ENCODE assay signal across 6 cellular contexts in the genomic region with DNA sequence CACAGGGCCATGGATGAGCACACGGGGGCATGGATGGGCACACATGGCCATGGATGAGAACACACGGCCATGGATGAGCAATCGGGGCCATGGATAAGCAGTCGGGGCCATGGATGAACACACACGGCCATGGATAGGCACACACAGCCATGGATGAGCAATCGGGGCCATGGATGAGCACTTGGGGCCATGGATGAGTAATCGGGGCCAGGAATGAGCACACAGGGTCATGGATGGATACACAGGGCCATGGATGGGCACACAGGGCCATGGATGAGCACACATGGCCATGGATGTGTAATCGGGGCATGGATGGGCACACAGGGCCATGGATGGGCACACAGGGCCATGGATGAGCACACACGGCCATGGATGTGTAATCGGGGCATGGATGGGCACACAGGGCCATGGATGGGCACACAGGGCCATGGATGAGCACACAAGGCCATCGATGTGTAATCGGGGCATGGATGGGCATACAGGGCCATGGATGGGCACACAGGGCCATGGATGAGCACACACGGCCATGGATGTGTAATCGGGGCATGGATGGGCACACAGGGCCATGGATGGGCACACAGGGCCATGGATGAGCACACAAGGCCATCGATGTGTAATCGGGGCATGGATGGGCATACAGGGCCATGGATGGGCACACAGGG.
DNase-seq lines count a peak whose midpoint lies in the region; FAIRE-seq and TF ChIP-seq lines count a peak whose summit lies in the region.
"Not testable (repeated sequence)": the region's sequence is repeated elsewhere in the genome, so short reads cannot be mapped to it uniquely, and the experiment has no call there.

No MANE protein-coding gene starts in this region.

- peak; percentile 27 for DNase-seq in CD14-positive monocyte (ENCODE audit: low spot score)
- DNase-seq in HTR-8/SVneo (ENCODE audit: insufficient read length, low spot score): not testable (repeated sequence)
- DNase-seq in activated CD8-positive, alpha-beta memory T cell treated with anti-CD3 and anti-CD28 coated beads, Interleukin-2, amount 50 U/mL, for 4 hours: peak; percentile 2
- peak; percentile 1 for DNase-seq in cardiac septum (ENCODE audit: low spot score)
- DNase-seq in kidney tubule cell (ENCODE audit: low spot score): peak; percentile 45
- DNase-seq in posterior vena cava (ENCODE audit: low spot score): peak; percentile 2

- peak; percentile 74 for FAIRE-seq in HTR-8/SVneo (lab: Jason Lieb, UNC)

- H3K4me3 Mint-ChIP-seq in CD14-positive monocyte: not testable (repeated sequence)

- peaks cover 18% of the 10 kb centered on the region for H3K4me1 Mint-ChIP-seq in CD14-positive monocyte

- intact Hi-C loops in CD14-positive monocyte (cut with micrococcal nuclease); cardiac septum (cut with DNase I); posterior vena cava (cut with DNase I): not testable (repeated sequence)

- H3K27ac Mint-ChIP-seq in CD14-positive monocyte: peak overlapping the region in 1 of 7 donors; percentile 21

- TF ChIP-seq CTCF in CD14-positive monocyte (IDR thresholded peaks at IDR 0.05): not testable (repeated sequence)

- not testable (repeated sequence) for H3K36me3 Mint-ChIP-seq in CD14-positive monocyte

- peaks cover 7 to 18% (median 11%) of the 10 kb centered on the region in 7 donors for H3K9me3 Mint-ChIP-seq in CD14-positive monocyte

- not testable (repeated sequence) for H3K27me3 Mint-ChIP-seq in CD14-positive monocyte (ENCODE audit: low read depth in 3 of 3)
